Comparison of ENCODE assay signal across 8 cellular contexts in genomic region chr17:75270966-75271232, GRCh38. TPM values are rescaled to one million over a fixed set of nuclear protein-coding genes. Genes with fewer than 3 reads are reported as not detected.
DNase-seq lines count a peak whose midpoint lies in the region; ATAC-seq lines count a peak whose summit lies in the region.

A gene with protein sequence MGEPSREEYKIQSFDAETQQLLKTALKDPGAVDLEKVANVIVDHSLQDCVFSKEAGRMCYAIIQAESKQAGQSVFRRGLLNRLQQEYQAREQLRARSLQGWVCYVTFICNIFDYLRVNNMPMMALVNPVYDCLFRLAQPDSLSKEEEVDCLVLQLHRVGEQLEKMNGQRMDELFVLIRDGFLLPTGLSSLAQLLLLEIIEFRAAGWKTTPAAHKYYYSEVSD (minus strand): TSS chr17:75271231. CDS start chr17:75270195, 1,036 bp downstream.

- peaks cover 17% of the 10 kb centered on the region for H3K36me3 Mint-ChIP-seq in activated naive CD4-positive, alpha-beta T cell treated with anti-CD3 and anti-CD28 coated beads for 36 hours (ENCODE audit: low read depth)
- peaks cover 40% of the 10 kb centered on the region for H3K36me3 Mint-ChIP-seq in activated CD4-positive, alpha-beta memory T cell treated with anti-CD3 and anti-CD28 coated beads, Interleukin-2, amount 10 ng/mL, durations not matched to agents 7 days and 5 days (ENCODE audit: low read depth)

- peaks cover 14% of the 10 kb centered on the region for H3K36me3 ChIP-seq in rectal smooth muscle tissue (ENCODE audit: control insufficient read depth, insufficient read depth, low read length)

- CTCF ChIA-PET in activated naive CD4-positive, alpha-beta T cell treated with anti-CD3 and anti-CD28 coated beads for 36 hours (lab: Charles Lee): interaction anchor here (0.6 to 4.6 kb wide), 25 partner anchors 9 to 1065 kb away, joined by 3 to 52 read pairs (median 4); partner anchors contain the start of genes ARMC7, GGA3, MRPS7 and NUP85
- CTCF ChIA-PET in activated CD4-positive, alpha-beta memory T cell treated with anti-CD3 and anti-CD28 coated beads, Interleukin-2, amount 10 ng/mL, durations not matched to agents 7 days and 5 days (lab: Charles Lee): interaction anchor here (0.6 to 4.9 kb wide), 57 partner anchors 9 to 512 kb away, joined by 3 to 121 read pairs (median 4); partner anchors contain the start of genes CDR2L, GGA3, GRB2 and MRPS7

- intact Hi-C loops in activated naive CD4-positive, alpha-beta T cell treated with anti-CD3 and anti-CD28 coated beads for 36 hours (cut with micrococcal nuclease): loop anchor here (1.0 to 5.0 kb wide), 6 partner anchors 10 to 316 kb away; partner anchors contain the start of genes GGA3, MRPS7, MYO15B and SLC25A19
- intact Hi-C loops in Right ventricle myocardium superior (cut with DNase I): no loop called here
- intact Hi-C loops in posterior cingulate gyrus (cut with DNase I): loop anchor here (2.0 to 5.0 kb wide), 3 partner anchors 18 to 136 kb away; partner anchors contain the start of genes GRB2, SLC25A19 and SUMO2

- no peaks in the 10 kb centered on the region for H3K9me3 Mint-ChIP-seq in activated naive CD4-positive, alpha-beta T cell treated with anti-CD3 and anti-CD28 coated beads for 36 hours
- no peaks in the 10 kb centered on the region for H3K9me3 Mint-ChIP-seq in activated CD4-positive, alpha-beta memory T cell treated with anti-CD3 and anti-CD28 coated beads, Interleukin-2, amount 10 ng/mL, durations not matched to agents 7 days and 5 days

- peak within 1 kb of the TSS; percentile 90 for H3K4me3 ChIP-seq in rectal smooth muscle tissue (ENCODE audit: low read length)

- peaks cover 35% of the 10 kb centered on the region for H3K4me1 Mint-ChIP-seq in activated naive CD4-positive, alpha-beta T cell treated with anti-CD3 and anti-CD28 coated beads for 36 hours (ENCODE audit: low read depth)
- peaks cover 47% of the 10 kb centered on the region for H3K4me1 Mint-ChIP-seq in activated CD4-positive, alpha-beta memory T cell treated with anti-CD3 and anti-CD28 coated beads, Interleukin-2, amount 10 ng/mL, durations not matched to agents 7 days and 5 days

- no peak for DNase-seq in activated naive CD4-positive, alpha-beta T cell treated with anti-CD3 and anti-CD28 coated beads for 36 hours
- DNase-seq in activated naive CD4-positive, alpha-beta T cell (lab: John Stamatoyannopoulos, UW): no peak
- DNase-seq in activated CD4-positive, alpha-beta memory T cell treated with anti-CD3 and anti-CD28 coated beads, Interleukin-2, amount 10 ng/mL, durations not matched to agents 7 days and 5 days: no peak
- DNase-seq in Right ventricle myocardium superior (no peak), middle frontal gyrus (ENCODE audit: extremely low spot score, low spot score) (no peak), posterior cingulate gyrus (no peak)

- peak within 1 kb of the TSS; percentile 53 for H3K9ac ChIP-seq in rectal smooth muscle tissue (ENCODE audit: low read length)

- peak within 1 kb of the TSS; percentile 73 for H3K27ac Mint-ChIP-seq in activated naive CD4-positive, alpha-beta T cell treated with anti-CD3 and anti-CD28 coated beads for 36 hours
- peak within 1 kb of the TSS; percentile 89 for H3K27ac Mint-ChIP-seq in activated CD4-positive, alpha-beta memory T cell treated with anti-CD3 and anti-CD28 coated beads, Interleukin-2, amount 10 ng/mL, durations not matched to agents 7 days and 5 days

- no peaks in the 10 kb centered on the region for H3K27me3 Mint-ChIP-seq in activated naive CD4-positive, alpha-beta T cell treated with anti-CD3 and anti-CD28 coated beads for 36 hours (ENCODE audit: low read depth)
- no peaks in the 10 kb centered on the region for H3K27me3 Mint-ChIP-seq in activated CD4-positive, alpha-beta memory T cell treated with anti-CD3 and anti-CD28 coated beads, Interleukin-2, amount 10 ng/mL, durations not matched to agents 7 days and 5 days

- no peaks in the 10 kb centered on the region for H3K27me3 ChIP-seq in rectal smooth muscle tissue (ENCODE audit: control insufficient read depth, insufficient read depth, low read length)

- POLR2A ChIA-PET in activated CD4-positive, alpha-beta memory T cell treated with anti-CD3 and anti-CD28 coated beads, Interleukin-2, amount 10 ng/mL, durations not matched to agents 7 days and 5 days (lab: Charles Lee): interaction anchor here (0.6 to 6.5 kb wide), 35 partner anchors 10 to 521 kb away, joined by 3 to 183 read pairs (median 6); partner anchors contain the start of genes FDXR, GGA3, GRB2 and MRPL58

- H3K27ac ChIP-seq in rectal smooth muscle tissue (ENCODE audit: low read depth, low read length): peak within 1 kb of the TSS; percentile 70

- peaks cover 10% of the 10 kb centered on the region for H3K4me1 ChIP-seq in rectal smooth muscle tissue (ENCODE audit: control insufficient read depth, insufficient read depth, low read length)

- peak within 1 kb of the TSS; percentile 80 for H3K4me3 Mint-ChIP-seq in activated naive CD4-positive, alpha-beta T cell treated with anti-CD3 and anti-CD28 coated beads for 36 hours
- H3K4me3 Mint-ChIP-seq in activated CD4-positive, alpha-beta memory T cell treated with anti-CD3 and anti-CD28 coated beads, Interleukin-2, amount 10 ng/mL, durations not matched to agents 7 days and 5 days: peak within 1 kb of the TSS; percentile 85

- no peak for ATAC-seq in Right ventricle myocardium superior (ENCODE audit: poor library complexity)
- no peak for ATAC-seq in HG03280 (IDR thresholded peaks at IDR 0.05; ENCODE audit: unreplicated experiment)

RNA-seq across cellular contexts. Expression of the gene that starts here (rescaled TPM):
- 10 to 100 TPM; 43.4 to 45.3 TPM for total RNA-seq in activated naive CD4-positive, alpha-beta T cell treated with anti-CD3 and anti-CD28 coated beads for 36 hours
- total RNA-seq in activated CD4-positive, alpha-beta memory T cell treated with anti-CD3 and anti-CD28 coated beads, Interleukin-2, amount 10 ng/mL, durations not matched to agents 7 days and 5 days: 10 to 100 TPM; 54.8 to 60.3 TPM
- 13.7 TPM for total RNA-seq in Right ventricle myocardium superior
